8 cellular contexts compared by ENCODE assay signal in the genomic region with DNA sequence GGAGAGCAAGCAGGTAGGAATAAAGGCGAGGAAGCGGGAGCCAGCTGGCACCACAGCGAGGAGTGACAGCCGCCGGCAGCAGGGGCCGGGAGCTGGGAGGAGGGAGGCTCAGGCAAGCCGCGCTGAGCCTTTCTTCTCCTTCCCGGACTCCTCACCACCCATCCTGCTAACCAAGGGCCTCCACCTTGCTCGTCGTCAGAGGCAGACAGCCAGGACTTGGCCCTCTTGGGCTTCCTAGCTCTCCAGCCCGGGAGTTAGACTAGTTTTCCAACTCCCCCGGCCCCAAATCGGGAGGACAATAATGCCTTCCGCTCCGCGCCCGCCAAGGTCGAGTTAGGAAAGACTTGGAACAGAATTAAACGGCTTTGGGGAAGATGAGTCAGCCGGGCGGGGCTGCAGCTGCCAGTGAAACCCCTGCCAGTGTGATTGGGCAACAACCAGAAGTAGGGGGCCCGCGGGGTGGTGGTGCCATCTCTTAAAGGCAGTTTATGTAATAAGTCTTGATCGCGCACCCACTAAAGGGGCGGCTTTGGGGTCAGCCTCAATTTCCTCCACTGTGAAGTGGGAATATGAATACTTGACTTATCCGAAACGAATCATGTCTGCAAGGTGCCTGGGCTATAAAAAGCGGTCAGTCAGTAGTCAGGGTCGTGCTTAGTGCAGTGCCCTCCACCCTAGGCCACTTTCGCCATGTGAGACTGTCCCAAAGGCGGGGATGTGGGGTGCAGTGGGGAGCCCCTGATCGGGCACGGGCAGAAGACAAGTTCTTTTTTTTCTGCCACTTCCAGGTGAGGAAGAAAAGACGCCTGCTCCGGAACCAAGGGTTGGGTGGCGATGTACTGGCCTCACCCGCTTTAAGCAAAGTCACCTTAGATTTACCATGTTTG. TPM values are rescaled to one million over a fixed set of nuclear protein-coding genes. Genes with fewer than 3 reads are reported as not detected.
DNase-seq lines count a peak whose midpoint lies in the region; ATAC-seq and TF ChIP-seq lines count a peak whose summit lies in the region.

No MANE protein-coding gene starts in this region.

- H3K36me3 ChIP-seq in MM.1S (replicated peaks; ENCODE audit: insufficient read depth, low read length) = no peaks in the 10 kb centered on the region
- no peaks in the 10 kb centered on the region for H3K36me3 ChIP-seq in upper lobe of right lung

- H3K4me2 ChIP-seq in MM.1S (ENCODE audit: low read depth, low read length) = peak overlapping the region; percentile 86

- H2AFZ ChIP-seq in MM.1S (ENCODE audit: low read length) = peak overlapping the region; percentile 67

- no peak for TF ChIP-seq POLR2A in erythroblast (IDR thresholded peaks at IDR 0.05; ENCODE audit: low read length)

- H3K4me3 ChIP-seq in MM.1S (ENCODE audit: low read length) = peak overlapping the region; percentile 63
- peak overlapping the region; percentile 40 for H3K4me3 ChIP-seq in upper lobe of right lung

- peak; percentile 46 for ATAC-seq in upper lobe of right lung
- no peak for ATAC-seq in GM19463 (IDR thresholded peaks at IDR 0.05; ENCODE audit: unreplicated experiment)
- ATAC-seq in GM21423 (IDR thresholded peaks at IDR 0.05; ENCODE audit: unreplicated experiment) = no peak

- intact Hi-C loops in activated CD4-positive, alpha-beta memory T cell treated with anti-CD3 and anti-CD28 coated beads for 36 hours (cut with micrococcal nuclease) = no loop called here
- intact Hi-C loops in upper lobe of right lung (cut with DNase I) = no loop called here

- H3K27me3 ChIP-seq in MM.1S (replicated peaks; ENCODE audit: insufficient read depth, low read length) (no peaks in the 10 kb centered on the region), upper lobe of right lung (no peaks in the 10 kb centered on the region)

- peak; percentile 0 for DNase-seq in DMS79 (lab: John Stamatoyannopoulos, UW)
- no peak for DNase-seq in MM.1S
- DNase-seq in activated CD4-positive, alpha-beta memory T cell treated with anti-CD3 and anti-CD28 coated beads for 36 hours = peak; percentile 51
- peak; percentile 28 to 73 for DNase-seq in erythroblast (lab: John Stamatoyannopoulos, UW)
- peak; percentile 84 for DNase-seq in myocyte (ENCODE audit: low read depth)
- DNase-seq in upper lobe of right lung = peak; percentile 75

- H3K4me3 Mint-ChIP-seq in activated CD4-positive, alpha-beta memory T cell treated with anti-CD3 and anti-CD28 coated beads for 36 hours = peak overlapping the region; percentile 80

- H3K4me1 Mint-ChIP-seq in activated CD4-positive, alpha-beta memory T cell treated with anti-CD3 and anti-CD28 coated beads for 36 hours (ENCODE audit: low read depth) = peaks cover 24% of the 10 kb centered on the region

- H3K36me3 Mint-ChIP-seq in activated CD4-positive, alpha-beta memory T cell treated with anti-CD3 and anti-CD28 coated beads for 36 hours = no peaks in the 10 kb centered on the region

- TF ChIP-seq CTCF in MM.1S (IDR thresholded peaks at IDR 0.05; ENCODE audit: low read length) (no peak), upper lobe of right lung (IDR thresholded peaks at IDR 0.05) (no peak)

- no peaks in the 10 kb centered on the region for H3F3A ChIP-seq in MM.1S (ENCODE audit: insufficient read depth, low read length)

- H3K9ac ChIP-seq in MM.1S (ENCODE audit: low read length) = no peak overlapping the region

- no peaks in the 10 kb centered on the region for H3K79me2 ChIP-seq in MM.1S (ENCODE audit: low read length)

- no peaks in the 10 kb centered on the region for H3K9me2 ChIP-seq in MM.1S (replicated peaks; ENCODE audit: insufficient read depth, low read length)

- 0 out of 2 replicates have a peak, but pooled peaks cover 3% of the 10 kb centered on the region for H3K4me1 ChIP-seq in MM.1S (ENCODE audit: low read length)
- H3K4me1 ChIP-seq in upper lobe of right lung = no peaks in the 10 kb centered on the region

- H3K27ac Mint-ChIP-seq in activated CD4-positive, alpha-beta memory T cell treated with anti-CD3 and anti-CD28 coated beads for 36 hours = peak overlapping the region; percentile 13

- H3K27ac ChIP-seq in MM.1S (ENCODE audit: low read length) (no peak overlapping the region), upper lobe of right lung (peak overlapping the region; percentile 68)

- CTCF ChIA-PET in activated CD4-positive, alpha-beta memory T cell treated with anti-CD3 and anti-CD28 coated beads for 36 hours (lab: Charles Lee) = interaction anchor here (0.9 to 1.1 kb wide), 2 partner anchors 122 to 128 kb away, joined by 3 to 4 read pairs; no protein-coding TSS in a partner anchor

- H3K9me3 ChIP-seq in MM.1S (replicated peaks; ENCODE audit: insufficient read depth, low read length) (no peaks in the 10 kb centered on the region), upper lobe of right lung (no peaks in the 10 kb centered on the region)

- no peaks in the 10 kb centered on the region for H3K9me3 Mint-ChIP-seq in activated CD4-positive, alpha-beta memory T cell treated with anti-CD3 and anti-CD28 coated beads for 36 hours

- H3K27me3 Mint-ChIP-seq in activated CD4-positive, alpha-beta memory T cell treated with anti-CD3 and anti-CD28 coated beads for 36 hours = no peaks in the 10 kb centered on the region

- no peaks in the 10 kb centered on the region for H4K20me1 ChIP-seq in MM.1S (ENCODE audit: insufficient read depth, low read length)

- POLR2A ChIA-PET in activated CD4-positive, alpha-beta memory T cell treated with anti-CD3 and anti-CD28 coated beads for 36 hours (lab: Charles Lee) = interaction anchor here (0.8 kb wide), 1 partner anchor 18 kb away, joined by 4 read pairs; a partner anchor contains a TSS

RNA-seq across cellular contexts. Expression of a gene that starts 6.7 kb away (rescaled TPM):
- total RNA-seq in activated CD4-positive, alpha-beta memory T cell treated with anti-CD3 and anti-CD28 coated beads for 36 hours = 10 to 100 TPM; 75.5 to 80.5 TPM
- total RNA-seq in myocyte (80.2 and 95.6 TPM in 2 replicates), upper lobe of right lung (46.7 TPM)
- polyA plus RNA-seq in myocyte (2012) = 112 TPM

RNA-seq across cellular contexts. Expression of a gene that starts 18.2 kb away (rescaled TPM):
- under 1 TPM; 0.51 to 0.57 TPM for total RNA-seq in activated CD4-positive, alpha-beta memory T cell treated with anti-CD3 and anti-CD28 coated beads for 36 hours
- 0.16 and 1.1 TPM in 2 replicates for total RNA-seq in myocyte
- polyA plus RNA-seq in myocyte (2012) = 0.98 TPM
- 0.87 TPM for total RNA-seq in upper lobe of right lung

RNA-seq across cellular contexts. Expression of a gene that starts 18.4 kb away (rescaled TPM):
- total RNA-seq in activated CD4-positive, alpha-beta memory T cell treated with anti-CD3 and anti-CD28 coated beads for 36 hours = 100 to 1,000 TPM; 148 to 161 TPM
- 14.9 and 22.1 TPM in 2 replicates for total RNA-seq in myocyte
- polyA plus RNA-seq in myocyte (2012) = 18.5 TPM
- total RNA-seq in upper lobe of right lung = 51.8 TPM
